Comparison of ENCODE assay signal across 17 cellular contexts in the genomic region with DNA sequence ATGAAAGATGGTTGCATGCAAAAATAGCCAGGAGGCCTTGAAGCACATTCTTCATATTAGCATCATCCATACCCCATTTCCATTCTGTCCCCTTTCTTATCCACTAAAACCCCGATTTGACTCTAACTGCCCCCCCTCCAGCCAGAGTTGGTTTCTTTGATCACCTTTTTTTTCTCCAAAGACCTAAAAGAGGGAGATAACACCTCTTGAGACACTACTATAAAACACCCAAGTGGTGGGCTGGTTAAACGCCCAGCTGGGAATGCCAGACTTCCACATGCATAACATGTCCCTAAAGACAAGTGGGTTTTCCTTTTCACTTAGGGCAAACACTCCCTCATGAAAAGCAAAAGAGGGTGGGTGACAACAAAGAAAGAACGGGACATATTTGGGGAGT.
"Had no signal": no experiment of that assay in that cellular context is flagged by ENCODE, and none has a peak within 500 bp of the region (broad histone marks: within the 10 kb centered on the region; RNA-seq: fewer than 3 reads in every experiment).

No MANE protein-coding gene starts in this region.

- H3K27me3 ChIP-seq: stomach, testis had no signal

- H3K4me3 Mint-ChIP-seq: activated naive CD4-positive, alpha-beta T cell treated with anti-CD3 and anti-CD28 coated beads for 36 hours; activated naive CD8-positive, alpha-beta T cell treated with anti-CD3 and anti-CD28 coated beads, Interleukin-2, amount 50 U/mL, for 24 hours; effector memory CD8-positive, alpha-beta T cell had no signal

- H3K27ac ChIP-seq: psoas muscle, stomach, testis had no signal

- H3K36me3 ChIP-seq: stomach had no signal

- ATAC-seq: activated CD4-positive, CD25-positive, alpha-beta regulatory T cell treated with anti-CD3 and anti-CD28 coated beads, Interleukin-2, amount 50 U/mL, for 24 hours; activated naive CD8-positive, alpha-beta T cell treated with anti-CD3 and anti-CD28 coated beads, Interleukin-2, amount 50 U/mL, for 24 hours; effector memory CD8-positive, alpha-beta T cell; psoas muscle; sciatic nerve had no signal

- H3K9me3 Mint-ChIP-seq: activated naive CD8-positive, alpha-beta T cell treated with anti-CD3 and anti-CD28 coated beads, Interleukin-2, amount 50 U/mL, for 24 hours had no signal

- DNase-seq: activated CD4-positive, alpha-beta T cell treated with anti-CD3 and anti-CD28 coated beads, Interleukin-2, amount 50 U/mL, for 4 hours; activated naive CD4-positive, alpha-beta T cell treated with anti-CD3 and anti-CD28 coated beads for 36 hours; activated naive CD8-positive, alpha-beta T cell treated with anti-CD3 and anti-CD28 coated beads, Interleukin-2, amount 50 U/mL, for 24 hours; activated T-cell treated with anti-CD3 and anti-CD28 coated beads, Interleukin-2, amount 50 U/mL, for 1 hour; aorta; cerebellar nuclear complex; dermis blood vessel endothelial cell; effector memory CD8-positive, alpha-beta T cell; foreskin melanocyte; psoas muscle; stimulated activated CD4-positive, alpha-beta T cell treated with anti-CD3 and anti-CD28 coated beads, Interleukin-1b, Interleukin-23, amount 100 ng/mL, for 48 hours; stomach; T-helper 9 cell; testis had no signal

- H3K9me3 ChIP-seq: psoas muscle, stomach, testis had no signal

- H3K27ac Mint-ChIP-seq: activated naive CD4-positive, alpha-beta T cell treated with anti-CD3 and anti-CD28 coated beads for 36 hours; activated naive CD8-positive, alpha-beta T cell treated with anti-CD3 and anti-CD28 coated beads, Interleukin-2, amount 50 U/mL, for 24 hours; activated T-helper 2 cell treated with anti-CD3 and anti-CD28 coated beads, Interferon-gamma antibody, Interleukin-2, Interleukin-4, amounts not matched to agents 10 μg/mL and 5 μg/mL and 100 μg/mL, durations not matched to agents 14 hours and 24 hours and 36 hours; effector memory CD8-positive, alpha-beta T cell had no signal

- H3K27me3 Mint-ChIP-seq: activated naive CD8-positive, alpha-beta T cell treated with anti-CD3 and anti-CD28 coated beads, Interleukin-2, amount 50 U/mL, for 24 hours; effector memory CD8-positive, alpha-beta T cell had no signal

- H3K4me3 ChIP-seq: psoas muscle, stomach, testis had no signal

- H3K4me1 ChIP-seq: psoas muscle, testis had no signal

- H3K4me1 Mint-ChIP-seq: activated naive CD8-positive, alpha-beta T cell treated with anti-CD3 and anti-CD28 coated beads, Interleukin-2, amount 50 U/mL, for 24 hours had no signal
